Comparison of ENCODE assay signal across 8 cellular contexts in genomic region chr2:42086500-42086953, GRCh38. TPM values are rescaled to one million over a fixed set of nuclear protein-coding genes. Genes with fewer than 3 reads are reported as not detected.
A peak's percentile ranks its signal among the peaks of the same experiment; 100 is the strongest.
DNase-seq lines count a peak whose midpoint lies in the region; FAIRE-seq and TF ChIP-seq lines count a peak whose summit lies in the region.

No MANE protein-coding gene starts in this region.

- DNase-seq in GM03348 (ENCODE audit: low spot score), result peak; percentile 83
- DNase-seq in HL-60 (ENCODE audit: low read depth in 1 of 2, low spot score in 1 of 2), result peak in 1 of 2 experiments; percentile 25
- DNase-seq in NOMO-1 treated with dmso at 0.1 percent for 144 hours (lab: John Stamatoyannopoulos, UW; ENCODE audit: unreplicated experiment), result peak; percentile 28
- DNase-seq in amniotic stem cell (lab: John Stamatoyannopoulos, UW), result peak; percentile 31
- DNase-seq in left ventricle myocardium inferior, result no peak
- DNase-seq in sigmoid colon, result no peak
- DNase-seq in NCI-H1436 treated with DMSO at 0.1 percent for 48 hours (lab: John Stamatoyannopoulos, UW), result no peak

- H3K27me3 ChIP-seq in HL-60 (ENCODE audit: insufficient read depth, poor library complexity, severe bottlenecking) (no peaks in the 10 kb centered on the region), left ventricle myocardium inferior (ENCODE audit: low read depth) (no peaks in the 10 kb centered on the region), sigmoid colon (no peaks in the 10 kb centered on the region)

- peaks cover 21% of the 10 kb centered on the region for H3K4me1 ChIP-seq in left ventricle myocardium inferior
- peaks cover 0 to 29% (median 27%) of the 10 kb centered on the region in 4 donors for H3K4me1 ChIP-seq in sigmoid colon

- FAIRE-seq in A204.1 (lab: Jason Lieb, UNC), result peak; percentile 47

- no peak for TF ChIP-seq EP300 in sigmoid colon (IDR thresholded peaks at IDR 0.05)

- H3K9me3 ChIP-seq in left ventricle myocardium inferior (replicated peaks) (no peaks in the 10 kb centered on the region), sigmoid colon (no peaks in the 10 kb centered on the region)

- no peak overlapping the region for H3K4me3 ChIP-seq in HL-60 (replicated peaks; ENCODE audit: insufficient read depth, low read length)
- H3K4me3 ChIP-seq in left ventricle myocardium inferior, result no peak overlapping the region
- H3K4me3 ChIP-seq in sigmoid colon, result no peak overlapping the region

- intact Hi-C loops in left ventricle myocardium inferior (cut with micrococcal nuclease), result loop anchor here (2.0 to 5.0 kb wide), 2 partner anchors 216 to 234 kb away; no protein-coding TSS in a partner anchor
- intact Hi-C loops in sigmoid colon (cut with DNase I), result loop anchor here (1.0 to 5.0 kb wide), 2 partner anchors 217 to 234 kb away; no protein-coding TSS in a partner anchor

- 17 to 21% methylated on average over 6 of the region's 6 CpGs for WGBS in sigmoid colon, 2 donors

- no peak overlapping the region for H3K27ac ChIP-seq in HL-60 (replicated peaks)
- H3K27ac ChIP-seq in left ventricle myocardium inferior (replicated peaks), result no peak overlapping the region
- no peak overlapping the region for H3K27ac ChIP-seq in sigmoid colon

- TF ChIP-seq CTCF in HL-60 (IDR thresholded peaks at IDR 0.05; ENCODE audit: insufficient read depth, low read length) (peak; percentile 34), left ventricle myocardium inferior (IDR thresholded peaks at IDR 0.05; ENCODE audit: borderline replicate concordance) (peak; percentile 84), sigmoid colon (IDR thresholded peaks at IDR 0.05) (peak; percentile 76 to 89 (median 80))

- TF ChIP-seq POLR2A in sigmoid colon (IDR thresholded peaks at IDR 0.05), result no peak

- H3K36me3 ChIP-seq in left ventricle myocardium inferior (no peaks in the 10 kb centered on the region), sigmoid colon (no peaks in the 10 kb centered on the region)

RNA-seq across cellular contexts. Expression of gene PKDCC, which starts 38.7 kb away (rescaled TPM):
- total RNA-seq in left ventricle myocardium inferior (88.7 TPM), sigmoid colon (100 to 1,000 TPM in 2 of 4 donors, 10 to 100 TPM in 2; 64.8 to 106 (median 96.1) TPM)
- 10 to 100 TPM; 13.9 to 67.7 (median 21.0) TPM for polyA plus RNA-seq in sigmoid colon

Comparison
In these comparisons a context has a peak if more than half of its experiments do, and no peak if none do; other contexts are left out.
1. DNase-seq: peak in GM03348 (single experiment), NOMO-1 treated with dmso at 0.1 percent for 144 hours (single experiment) and amniotic stem cell (single experiment); none in left ventricle myocardium inferior (single experiment), sigmoid colon (single experiment) and NCI-H1436 treated with DMSO at 0.1 percent for 48 hours (single experiment).
2. CTCF ChIP-seq: peak in every context shown above with its lines; median percentile 84 in left ventricle myocardium inferior; 80 in sigmoid colon; 34 in HL-60.